In the genomic region with DNA sequence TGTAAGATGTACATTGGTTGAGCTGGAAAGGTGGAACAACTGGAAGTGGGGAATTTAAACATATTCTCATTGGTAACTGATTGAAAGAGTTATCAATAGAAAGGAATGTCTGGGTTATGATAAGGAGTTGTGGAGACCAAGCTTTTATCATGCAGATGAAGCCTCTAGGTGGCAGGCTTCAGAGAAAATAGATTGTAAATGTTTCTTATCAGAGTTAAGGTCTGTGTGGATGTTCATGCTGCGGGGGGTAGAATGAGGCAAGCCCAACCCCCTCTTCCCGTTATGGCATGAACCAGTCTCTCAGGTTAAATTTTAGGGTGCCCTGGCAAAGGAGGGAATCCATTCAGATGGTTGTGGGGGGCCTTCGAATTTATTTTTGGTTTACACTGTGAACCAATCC, we compare ENCODE assay signal across 1 cellular context.
TF ChIP-seq lines count a peak whose summit lies in the region.

No MANE protein-coding gene starts in this region.

TF ChIP-seq in SK-N-SH, 30 proteins besides CTCF, POLR2A, EP300 and RAD21 (continued from another document):
- TF ChIP-seq RXRA (IDR thresholded peaks at IDR 0.05; ENCODE audit: borderline replicate concordance, low read depth) = no peak
- TF ChIP-seq NRF1 (IDR thresholded peaks at IDR 0.05; ENCODE audit: low read depth, low read length) = no peak
- no peak for TF ChIP-seq ELF1 (IDR thresholded peaks at IDR 0.05)
- TF ChIP-seq FOSL2 (IDR thresholded peaks at IDR 0.05; ENCODE audit: borderline replicate concordance, low read depth) = no peak
- TF ChIP-seq CHD2 (IDR thresholded peaks at IDR 0.05; ENCODE audit: low read length, partially characterized antibody) = no peak
- TF ChIP-seq MEF2A (IDR thresholded peaks at IDR 0.05; ENCODE audit: borderline replicate concordance, low read depth) = no peak
- TF ChIP-seq, protein P1, sequence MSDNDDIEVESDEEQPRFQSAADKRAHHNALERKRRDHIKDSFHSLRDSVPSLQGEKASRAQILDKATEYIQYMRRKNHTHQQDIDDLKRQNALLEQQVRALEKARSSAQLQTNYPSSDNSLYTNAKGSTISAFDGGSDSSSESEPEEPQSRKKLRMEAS (IDR thresholded peaks at IDR 0.05; ENCODE audit: low read depth) = no peak
- TF ChIP-seq TEAD4 (IDR thresholded peaks at IDR 0.05; ENCODE audit: borderline replicate concordance, insufficient read depth) = no peak
- TF ChIP-seq NFIC (IDR thresholded peaks at IDR 0.05; ENCODE audit: borderline replicate concordance) = no peak
- no peak for TF ChIP-seq FOXM1 (IDR thresholded peaks at IDR 0.05; ENCODE audit: low read depth)
- TF ChIP-seq MXI1 (IDR thresholded peaks at IDR 0.05; ENCODE audit: low read depth, low read length) = no peak
TF ChIP-seq in SK-N-SH: peak in this region for 0.
